In the genomic region with DNA sequence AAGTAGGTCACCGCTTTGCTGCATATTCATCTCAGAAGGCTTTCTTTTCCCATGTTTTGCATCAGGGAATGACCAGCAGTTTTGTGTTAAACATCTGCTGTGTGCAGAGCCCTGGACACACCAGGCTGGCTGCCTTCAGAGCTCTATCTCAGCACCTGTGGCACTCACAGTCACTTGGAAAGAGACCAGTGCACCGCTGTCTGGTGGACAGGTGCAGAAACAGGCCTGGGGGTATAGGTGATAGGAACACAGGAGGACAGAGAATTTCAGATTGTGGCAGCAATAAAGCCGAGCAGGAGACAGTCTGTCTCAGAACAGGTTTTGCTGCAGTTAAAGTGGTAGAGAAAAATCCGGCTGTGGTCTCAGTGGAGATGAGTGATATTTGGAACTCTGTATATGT, we compare ENCODE assay signal across 17 cellular contexts. TPM values are rescaled to one million over a fixed set of nuclear protein-coding genes. Genes with fewer than 3 reads are reported as not detected.
DNase-seq lines count a peak whose midpoint lies in the region; ATAC-seq and TF ChIP-seq lines count a peak whose summit lies in the region.
"Had no signal": no experiment of that assay in that cellular context is flagged by ENCODE, and none has a peak within 500 bp of the region (broad histone marks: within the 10 kb centered on the region; RNA-seq: fewer than 3 reads in every experiment).

No MANE protein-coding gene starts in this region.

- no peak for TF ChIP-seq POLR2A in thyroid gland (IDR thresholded peaks at IDR 0.05)

- intact Hi-C loops in left colon (cut with DNase I, micrococcal nuclease) = no loop called here
- intact Hi-C loops in thyroid gland (cut with DNase I) = no loop called here

- no peaks in the 10 kb centered on the region for H3K9me3 ChIP-seq in thyroid gland
- H3K9me3 ChIP-seq: BE2C, Peyer's patch had no signal

- TF ChIP-seq CTCF in thyroid gland (IDR thresholded peaks at IDR 0.05) = no peak

- peaks cover 33 to 37% of the 10 kb centered on the region in 2 donors for H3K4me1 ChIP-seq in thyroid gland
- H3K4me1 ChIP-seq: BE2C had no signal

- ATAC-seq in left colon = peak; percentile 28
- no peak for ATAC-seq in GM21786 (IDR thresholded peaks at IDR 0.05; ENCODE audit: unreplicated experiment)
- ATAC-seq: HepG2 had no signal

- H3K4me3 ChIP-seq in thyroid gland (replicated peaks in 1 of 3) = no peak overlapping the region
- H3K4me3 ChIP-seq: Peyer's patch had no signal

- WGBS in thyroid gland, 2 donors = 85 to 89% methylated on average over 4 of the region's 4 CpGs

- DNase-seq in NCI-H2196 (lab: John Stamatoyannopoulos, UW; ENCODE audit: unreplicated experiment) (peak; percentile 46), NCI-H2196 treated with DMSO at 0.1 percent for 48 hours (lab: John Stamatoyannopoulos, UW; ENCODE audit: unreplicated experiment) (no peak), NCI-H69 (lab: John Stamatoyannopoulos, UW) (peak; percentile 4), left colon (no peak), thyroid gland (peak; percentile 39 to 43), SHP77 treated with DMSO at 0.1 percent for 48 hours (lab: John Stamatoyannopoulos, UW) (no peak), SKM-1 (lab: John Stamatoyannopoulos, UW; ENCODE audit: unreplicated experiment) (no peak)
- DNase-seq: 8988T; BE2C; CD4-positive, alpha-beta memory T cell; HFFc6; NCI-H1048; NCI-H1694 treated with DMSO at 0.1 percent for 48 hours; Peyer's patch had no signal

- H3K36me3 ChIP-seq in thyroid gland = peaks cover 8 to 14% of the 10 kb centered on the region in 2 donors
- H3K36me3 ChIP-seq: BE2C had no signal

- H3K27ac ChIP-seq in thyroid gland = peak overlapping the region in 1 of 3 donors; percentile 80
- H3K27ac ChIP-seq: KMS-11, Peyer's patch had no signal

- no peaks in the 10 kb centered on the region for H3K27me3 ChIP-seq in thyroid gland
- H3K27me3 ChIP-seq: BE2C, Peyer's patch had no signal

RNA-seq across cellular contexts. Expression of gene VANGL1, which starts 24.0 kb away (rescaled TPM):
- total RNA-seq in left colon (10 to 100 TPM; 17.5 to 18.6 TPM), thyroid gland (10 to 100 TPM; 10.9 to 22.8 (median 14.8) TPM)

Comparison
In these comparisons a context has a peak if more than half of its experiments do, and no peak if none do; other contexts are left out.
1. DNase-seq: peak in NCI-H2196 (single experiment), NCI-H69 (single experiment) and thyroid gland (2 of 2); none in NCI-H2196 treated with DMSO at 0.1 percent for 48 hours (single experiment), left colon (0 of 2), SHP77 treated with DMSO at 0.1 percent for 48 hours (single experiment) and SKM-1 (single experiment).